24 cellular contexts compared by ENCODE assay signal in the genomic region with DNA sequence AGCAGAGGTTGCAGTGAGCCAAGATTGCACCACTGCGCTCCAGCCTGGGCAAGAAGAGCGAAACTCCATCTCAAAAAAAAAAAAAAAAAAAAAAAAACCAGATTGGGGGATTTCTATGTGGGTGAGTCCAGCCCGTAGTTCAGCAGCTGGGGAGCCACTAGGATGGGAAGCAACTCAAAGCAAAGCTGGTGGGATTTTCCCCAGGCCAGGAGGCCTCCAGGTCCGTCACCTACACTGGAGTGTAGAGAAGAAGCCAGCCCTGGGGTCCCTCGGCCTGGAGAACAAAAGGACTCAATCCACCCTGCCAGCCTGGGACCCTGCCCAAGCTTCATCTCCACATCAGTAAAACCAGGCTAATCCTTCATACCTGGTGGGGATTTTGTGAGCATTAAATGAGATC.
A peak's percentile ranks its signal among the peaks of the same experiment; 100 is the strongest.
DNase-seq lines count a peak whose midpoint lies in the region; ATAC-seq, FAIRE-seq and TF ChIP-seq lines count a peak whose summit lies in the region.
"Had no signal": no experiment of that assay in that cellular context is flagged by ENCODE, and none has a peak within 500 bp of the region (broad histone marks: within the 10 kb centered on the region; RNA-seq: fewer than 3 reads in every experiment).

No MANE protein-coding gene starts in this region.

- H3K4me1 ChIP-seq in neural progenitor cell (peaks cover 24% of the 10 kb centered on the region), pancreas (no peaks in the 10 kb centered on the region)
- H3K4me1 ChIP-seq: BLaER1, Caco-2, HAP-1 had no signal

- intact Hi-C loops in pancreas (cut with DNase I): no loop called here

- H2AFZ ChIP-seq in neural progenitor cell (replicated peaks): peak overlapping the region; percentile 34
- H2AFZ ChIP-seq: GM23248 had no signal

- peak; percentile 55 for DNase-seq in activated effector memory CD4-positive, alpha-beta T cell treated with anti-CD3 and anti-CD28 coated beads, Interleukin-2, amount 50 U/mL, for 16 hours
- no peak for DNase-seq in activated effector memory CD4-positive, alpha-beta T cell treated with Interleukin-2 at 50 U/mL for 16 hours
- no peak for DNase-seq in neural progenitor cell (ENCODE audit: low spot score)
- no peak for DNase-seq in DMS79 (lab: John Stamatoyannopoulos, UW)
- no peak for DNase-seq in pancreas
- DNase-seq: Caco-2; CD4-positive, CD25-positive, alpha-beta regulatory T cell; CD8-positive, alpha-beta T cell; DMS153; EL; GDM1; GM23248; HFFc6 had no signal

- TF ChIP-seq CTCF in neural progenitor cell (IDR thresholded peaks at IDR 0.05): no peak
- no peak for TF ChIP-seq CTCF in pancreas (IDR thresholded peaks at IDR 0.05)

- H3K4me1 Mint-ChIP-seq in neural progenitor cell: peaks cover 25% of the 10 kb centered on the region
- H3K4me1 Mint-ChIP-seq in stimulated activated memory B cell treated with anti-CD40 and anti-IgM and Interleukin-4, amounts not matched to agents 10 μg/mL and 1 μg/mL and 100 μg/mL, for 72 hours: no peaks in the 10 kb centered on the region
- H3K4me1 Mint-ChIP-seq: B cell; CD4-positive, CD25-positive, alpha-beta regulatory T cell had no signal

- H4K20me1 ChIP-seq in neural progenitor cell (ENCODE audit: low read depth): no peaks in the 10 kb centered on the region
- H4K20me1 ChIP-seq: BLaER1 had no signal

- 71 to 83% methylated on average over 5 of the region's 5 CpGs for WGBS in pancreas, 2 donors

- H3K27me3 Mint-ChIP-seq in neural progenitor cell (ENCODE audit: insufficient read depth, low read depth): peaks cover 7% of the 10 kb centered on the region
- H3K27me3 Mint-ChIP-seq in stimulated activated memory B cell treated with anti-CD40 and anti-IgM and Interleukin-4, amounts not matched to agents 10 μg/mL and 1 μg/mL and 100 μg/mL, for 72 hours: peaks cover 66% of the 10 kb centered on the region

- H3K4me3 ChIP-seq in neural progenitor cell: no peak overlapping the region
- no peak overlapping the region for H3K4me3 ChIP-seq in pancreas
- H3K4me3 ChIP-seq: BLaER1, GM23248, HAP-1 had no signal

- no peaks in the 10 kb centered on the region for H3K79me2 ChIP-seq in neural progenitor cell (ENCODE audit: low read depth)

- H3K27ac ChIP-seq in neural progenitor cell (no peak overlapping the region), pancreas (no peak overlapping the region)
- H3K27ac ChIP-seq: 22Rv1, BLaER1, C4-2B, GM23248 had no signal

- H3F3A ChIP-seq in neural progenitor cell (ENCODE audit: low read depth): peaks cover 13% of the 10 kb centered on the region

- no peak overlapping the region for H3K4me3 Mint-ChIP-seq in neural progenitor cell
- no peak overlapping the region for H3K4me3 Mint-ChIP-seq in stimulated activated memory B cell treated with anti-CD40 and anti-IgM and Interleukin-4, amounts not matched to agents 10 μg/mL and 1 μg/mL and 100 μg/mL, for 72 hours
- H3K4me3 Mint-ChIP-seq: B cell; CD4-positive, CD25-positive, alpha-beta regulatory T cell; CD8-positive, alpha-beta T cell; HFFc6 had no signal

- H3K36me3 Mint-ChIP-seq in neural progenitor cell: no peaks in the 10 kb centered on the region
- H3K36me3 Mint-ChIP-seq in stimulated activated memory B cell treated with anti-CD40 and anti-IgM and Interleukin-4, amounts not matched to agents 10 μg/mL and 1 μg/mL and 100 μg/mL, for 72 hours: no peaks in the 10 kb centered on the region
- H3K36me3 Mint-ChIP-seq: CD4-positive, CD25-positive, alpha-beta regulatory T cell; CD8-positive, alpha-beta T cell had no signal

- H3K9ac ChIP-seq in neural progenitor cell: no peak overlapping the region
- H3K9ac ChIP-seq: BLaER1, GM23248 had no signal

- H3K27ac Mint-ChIP-seq in neural progenitor cell: no peak overlapping the region
- H3K27ac Mint-ChIP-seq in stimulated activated memory B cell treated with anti-CD40 and anti-IgM and Interleukin-4, amounts not matched to agents 10 μg/mL and 1 μg/mL and 100 μg/mL, for 72 hours: no peak overlapping the region
- H3K27ac Mint-ChIP-seq: B cell; CD4-positive, CD25-positive, alpha-beta regulatory T cell; CD8-positive, alpha-beta T cell had no signal

- H3K9me3 ChIP-seq in neural progenitor cell (ENCODE audit: low read depth) (no peaks in the 10 kb centered on the region), pancreas (no peaks in the 10 kb centered on the region)
- H3K9me3 ChIP-seq: BLaER1, Caco-2, HAP-1 had no signal

- H3K36me3 ChIP-seq in neural progenitor cell (no peaks in the 10 kb centered on the region), pancreas (no peaks in the 10 kb centered on the region)
- H3K36me3 ChIP-seq: BLaER1, HAP-1 had no signal

- no peak overlapping the region for H3K4me2 ChIP-seq in neural progenitor cell
- H3K4me2 ChIP-seq: BLaER1 had no signal

- no peak for FAIRE-seq in pancreas (lab: Jason Lieb, UNC)
- FAIRE-seq: A204.1, GM12891, GM18507, GM19239 had no signal

- ATAC-seq in stimulated activated memory B cell treated with anti-CD40 and anti-IgM and Interleukin-4, amounts not matched to agents 10 μg/mL and 1 μg/mL and 100 μg/mL, for 72 hours: peak; percentile 41
- no peak for ATAC-seq in GM18858 (IDR thresholded peaks at IDR 0.05; ENCODE audit: unreplicated experiment)
- ATAC-seq in pancreas: no peak
- ATAC-seq: CD8-positive, alpha-beta T cell had no signal

- H3K27me3 ChIP-seq in neural progenitor cell (peaks cover 25% of the 10 kb centered on the region), pancreas (no peaks in the 10 kb centered on the region)

- H3K9me3 Mint-ChIP-seq in neural progenitor cell: no peaks in the 10 kb centered on the region
- H3K9me3 Mint-ChIP-seq in stimulated activated memory B cell treated with anti-CD40 and anti-IgM and Interleukin-4, amounts not matched to agents 10 μg/mL and 1 μg/mL and 100 μg/mL, for 72 hours: no peaks in the 10 kb centered on the region
- H3K9me3 Mint-ChIP-seq: CD8-positive, alpha-beta T cell had no signal
